In the genomic region with DNA sequence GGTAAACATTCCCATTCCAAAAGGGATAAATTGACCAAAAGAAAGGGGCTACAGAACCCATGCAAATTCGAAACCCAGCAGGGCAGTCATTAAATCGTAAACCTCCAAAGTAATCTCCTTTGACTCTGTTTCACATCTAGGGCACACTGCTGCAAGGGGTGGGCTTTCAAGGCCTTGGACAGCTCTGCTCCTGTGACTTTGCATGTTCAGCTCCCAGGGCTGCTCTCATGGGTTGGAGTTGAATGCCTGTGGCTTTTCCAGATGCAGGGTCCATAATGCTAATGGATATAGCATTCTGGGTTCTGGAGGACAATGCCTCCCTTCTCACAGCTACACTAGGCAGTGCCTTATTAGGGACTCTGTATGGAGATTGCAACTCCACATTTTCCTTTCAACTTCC, we compare ENCODE assay signal across 18 cellular contexts.
DNase-seq lines count a peak whose midpoint lies in the region; ATAC-seq, FAIRE-seq and TF ChIP-seq lines count a peak whose summit lies in the region.
"Had no signal": no experiment of that assay in that cellular context is flagged by ENCODE, and none has a peak within 500 bp of the region (broad histone marks: within the 10 kb centered on the region; RNA-seq: fewer than 3 reads in every experiment).

No MANE protein-coding gene starts in this region.

- TF ChIP-seq CTCF in GM23338 (conservative IDR thresholded peaks at IDR 0.05; ENCODE audit: low read depth in 2 of 2) (no peak), H1 (IDR thresholded peaks at IDR 0.05; ENCODE audit: control extremely low read depth in 1 of 3, insufficient read depth in 1 of 3, low read depth in 1 of 3, low read length in 3 of 3) (no peak)

- H4K5ac ChIP-seq in H1 (ENCODE audit: insufficient read length, low read depth, low read length), result no peak overlapping the region

- H3K79me2 ChIP-seq in GM23338 (replicated peaks; ENCODE audit: insufficient read depth) (no peaks in the 10 kb centered on the region), H1 (ENCODE audit: control insufficient read depth in 1 of 2, insufficient read depth in 2 of 2, low read length in 2 of 2) (no peaks in the 10 kb centered on the region)

- no peak overlapping the region for H2BK12ac ChIP-seq in H1 (ENCODE audit: low read depth, low read length)

- CTCF ChIA-PET in H1 (lab: Charles Lee; ENCODE audit: partially characterized antibody), result interaction anchor here (0.6 to 4.1 kb wide), 12 partner anchors 10 to 936 kb away, joined by 3 to 18 read pairs (median 3); no protein-coding TSS in a partner anchor

- peak overlapping the region; percentile 78 for H2BK120ac ChIP-seq in H1 (replicated peaks; ENCODE audit: low read depth, low read length)

- no peaks in the 10 kb centered on the region for H3K79me1 ChIP-seq in H1 (ENCODE audit: low read depth, low read length)

- H3K4me2 ChIP-seq in GM23338 (peak overlapping the region; percentile 51), H1 (ENCODE audit: insufficient read depth in 1 of 2, low read depth in 2 of 2, low read length in 2 of 2) (peak overlapping the region; percentile 8 to 34; a peak in 1 of 4 replicates)
- H3K4me2 ChIP-seq: BLaER1 treated with 17β-estradiol and CSF1 and Interleukin-3, amounts not matched to agents 10 nM and 100 nM had no signal

- H2AK5ac ChIP-seq in H1 (ENCODE audit: low read depth, low read length), result no peak overlapping the region

- no peaks in the 10 kb centered on the region for H3K23me2 ChIP-seq in H1 (ENCODE audit: low read depth, low read length)

- no peak overlapping the region for H2BK15ac ChIP-seq in H1 (ENCODE audit: low read length)

- H3K4ac ChIP-seq in H1 (replicated peaks; ENCODE audit: insufficient read length, low read depth, low read length), result peak overlapping the region; percentile 69

- no peak overlapping the region for H4K91ac ChIP-seq in H1 (replicated peaks; ENCODE audit: insufficient read length, low read length)

- H2AFZ ChIP-seq in GM23338, result peak overlapping the region; percentile 76; the same call in 1 of the 2 replicates
- no peak overlapping the region for H2AFZ ChIP-seq in H1 (ENCODE audit: low read length)

- no peak for TF ChIP-seq RAD21 in H1 (IDR thresholded peaks at IDR 0.05 in 1 of 2, conservative IDR thresholded peaks at IDR 0.05 in 1 of 2; ENCODE audit: low read depth in 2 of 2, low read length in 2 of 2)

- no peaks in the 10 kb centered on the region for H3K9me3 ChIP-seq in H1 (ENCODE audit: insufficient read depth in 2 of 2, low read depth in 1 of 2, low read length in 1 of 2)
- H3K9me3 ChIP-seq: BLaER1 treated with 17β-estradiol and CSF1 and Interleukin-3, amounts not matched to agents 10 nM and 100 nM; Caco-2 had no signal

- no peak overlapping the region for H4K8ac ChIP-seq in H1 (ENCODE audit: extremely low read depth, insufficient read depth, low read length)

- DNase-seq in GM23338 (ENCODE audit: low spot score) (peak; percentile 8), H1 (ENCODE audit: low read depth in 1 of 2, low spot score in 2 of 2) (no peak), islet precursor cell (peak; percentile 80), ureter (ENCODE audit: low spot score) (no peak), NCI-H1105 treated with DMSO at 0.1 percent for 48 hours (lab: John Stamatoyannopoulos, UW) (no peak), T-helper 2 cell (no peak)
- DNase-seq: Caco-2; CD4-positive, CD25-positive, alpha-beta regulatory T cell; GDM1; HCEC 1CT; IMR-90 had no signal

- no peaks in the 10 kb centered on the region for H3K36me3 ChIP-seq in GM23338 (ENCODE audit: insufficient read depth)
- no peaks in the 10 kb centered on the region for H3K36me3 ChIP-seq in H1 (ENCODE audit: control insufficient read depth in 2 of 4, insufficient read depth in 4 of 4, low read length in 3 of 4)
- H3K36me3 ChIP-seq: BLaER1 treated with 17β-estradiol and CSF1 and Interleukin-3, amounts not matched to agents 10 nM and 100 nM had no signal

- FAIRE-seq in H1 (lab: Jason Lieb, UNC), result no peak
- FAIRE-seq: D721Med, GM12892, K562 had no signal

- H4K20me1 ChIP-seq in GM23338 (replicated peaks; ENCODE audit: insufficient read depth) (no peaks in the 10 kb centered on the region), H1 (replicated peaks in 1 of 2; ENCODE audit: control insufficient read depth in 1 of 2, insufficient read depth in 2 of 2, low read length in 2 of 2) (no peaks in the 10 kb centered on the region)
- H4K20me1 ChIP-seq: BLaER1 treated with 17β-estradiol and CSF1 and Interleukin-3, amounts not matched to agents 10 nM and 100 nM had no signal

- peak overlapping the region; percentile 48; the same call in 1 of the 2 replicates for H2BK20ac ChIP-seq in H1 (ENCODE audit: low read length)

- 83% methylated on average over 2 of the region's 2 CpGs; no CpG with 5 or more reads in 1 of the 2 experiments for WGBS in H1 (ENCODE audit: extremely low coverage in 1 of 2, insufficient coverage in 1 of 2, insufficient read length in 1 of 2, insufficient replicate concordance in 2 of 2, low coverage in 1 of 2, low lambda C conversion rate in 2 of 2, missing lambda C conversion rate in 1 of 2), 2 experiments

- no peak overlapping the region; the same call in 1 of the 2 replicates for H3K18ac ChIP-seq in H1 (ENCODE audit: extremely low read depth, low read length)

- no peaks in the 10 kb centered on the region for H3K27me3 Mint-ChIP-seq in GM23338 (ENCODE audit: insufficient read depth, low read depth, poor library complexity)
- no peaks in the 10 kb centered on the region for H3K27me3 Mint-ChIP-seq in stimulated activated memory B cell treated with anti-CD40 and anti-IgM and Interleukin-4, amounts not matched to agents 10 μg/mL and 1 μg/mL and 100 μg/mL, for 72 hours
- H3K27me3 Mint-ChIP-seq: B cell; CD4-positive, CD25-positive, alpha-beta regulatory T cell had no signal

- H3K27ac Mint-ChIP-seq in GM23338, result no peak overlapping the region
- H3K27ac Mint-ChIP-seq in stimulated activated memory B cell treated with anti-CD40 and anti-IgM and Interleukin-4, amounts not matched to agents 10 μg/mL and 1 μg/mL and 100 μg/mL, for 72 hours, result no peak overlapping the region
- H3K27ac Mint-ChIP-seq: B cell; CD4-positive, CD25-positive, alpha-beta regulatory T cell had no signal

- no peak overlapping the region for H3K23ac ChIP-seq in H1 (ENCODE audit: insufficient read length)

- no peak overlapping the region for H3K56ac ChIP-seq in H1 (replicated peaks; ENCODE audit: insufficient read length, low read depth, low read length)

- peaks cover 19% of the 10 kb centered on the region for H3K4me1 Mint-ChIP-seq in GM23338
- H3K4me1 Mint-ChIP-seq in stimulated activated memory B cell treated with anti-CD40 and anti-IgM and Interleukin-4, amounts not matched to agents 10 μg/mL and 1 μg/mL and 100 μg/mL, for 72 hours, result no peaks in the 10 kb centered on the region
- H3K4me1 Mint-ChIP-seq: B cell; CD4-positive, CD25-positive, alpha-beta regulatory T cell had no signal

- POLR2A ChIA-PET in H1 (lab: Charles Lee; ENCODE audit: partially characterized antibody), result no interaction called here

- no peak overlapping the region for H3K14ac ChIP-seq in H1 (ENCODE audit: insufficient read length)

- H3K4me3 ChIP-seq in GM23338 (peak overlapping the region; percentile 15; the same call in 1 of the 2 replicates), H1 (ENCODE audit: extremely low read depth in 1 of 4, insufficient read depth in 2 of 4, low read depth in 3 of 4, low read length in 4 of 4) (no peak overlapping the region)
- H3K4me3 ChIP-seq: BLaER1 treated with 17β-estradiol and CSF1 and Interleukin-3, amounts not matched to agents 10 nM and 100 nM; K562 had no signal

- H2BK5ac ChIP-seq in H1 (ENCODE audit: low read depth, low read length), result no peak overlapping the region

- no peak for TF ChIP-seq POLR2A in H1 (IDR thresholded peaks at IDR 0.05; ENCODE audit: control extremely low read depth in 1 of 2, low read depth in 2 of 2, low read length in 2 of 2)

- H3K9me2 ChIP-seq in GM23338 (ENCODE audit: insufficient read depth), result no peaks in the 10 kb centered on the region; the same call in 1 of the 2 replicates

- H3F3A ChIP-seq in GM23338 (replicated peaks; ENCODE audit: low read depth), result no peaks in the 10 kb centered on the region

- H3K27ac ChIP-seq in GM23338 (ENCODE audit: low read depth) (no peak overlapping the region), H1 (ENCODE audit: low read depth, low read length) (no peak overlapping the region)
- H3K27ac ChIP-seq: BLaER1 treated with 17β-estradiol and CSF1 and Interleukin-3, amounts not matched to agents 10 nM and 100 nM; HL-60 had no signal

- H3K4me3 Mint-ChIP-seq in GM23338, result no peak overlapping the region
- H3K4me3 Mint-ChIP-seq in stimulated activated memory B cell treated with anti-CD40 and anti-IgM and Interleukin-4, amounts not matched to agents 10 μg/mL and 1 μg/mL and 100 μg/mL, for 72 hours, result no peak overlapping the region
- H3K4me3 Mint-ChIP-seq: B cell; CD4-positive, CD25-positive, alpha-beta regulatory T cell had no signal

- no peak for TF ChIP-seq EP300 in H1 (IDR thresholded peaks at IDR 0.05; ENCODE audit: borderline replicate concordance in 1 of 2, low read depth in 2 of 2, low read length in 2 of 2)

- no peak overlapping the region for H3K9ac ChIP-seq in H1 (replicated peaks in 1 of 4; ENCODE audit: extremely low read depth in 1 of 4, low read depth in 3 of 4, low read length in 3 of 4)
- H3K9ac ChIP-seq: BLaER1 treated with 17β-estradiol and CSF1 and Interleukin-3, amounts not matched to agents 10 nM and 100 nM had no signal

- peaks cover 16% of the 10 kb centered on the region for H3K4me1 ChIP-seq in GM23338 (ENCODE audit: insufficient read depth)
- H3K4me1 ChIP-seq in H1 (replicated peaks in 1 of 4; ENCODE audit: control insufficient read depth in 3 of 4, insufficient read depth in 4 of 4, low read length in 3 of 4), result peaks cover 0 to 9% (median 6%) of the 10 kb centered on the region in 4 experiments; a peak in 4 of 7 replicates
- H3K4me1 ChIP-seq: BLaER1 treated with 17β-estradiol and CSF1 and Interleukin-3, amounts not matched to agents 10 nM and 100 nM had no signal

- no peaks in the 10 kb centered on the region for H3K9me3 Mint-ChIP-seq in GM23338
- H3K9me3 Mint-ChIP-seq in stimulated activated memory B cell treated with anti-CD40 and anti-IgM and Interleukin-4, amounts not matched to agents 10 μg/mL and 1 μg/mL and 100 μg/mL, for 72 hours, result no peaks in the 10 kb centered on the region
- H3K9me3 Mint-ChIP-seq: CD4-positive, CD25-positive, alpha-beta regulatory T cell had no signal

- no peaks in the 10 kb centered on the region for H3K36me3 Mint-ChIP-seq in GM23338 (ENCODE audit: low read depth)
- no peaks in the 10 kb centered on the region for H3K36me3 Mint-ChIP-seq in stimulated activated memory B cell treated with anti-CD40 and anti-IgM and Interleukin-4, amounts not matched to agents 10 μg/mL and 1 μg/mL and 100 μg/mL, for 72 hours
- H3K36me3 Mint-ChIP-seq: CD4-positive, CD25-positive, alpha-beta regulatory T cell had no signal

- peak; percentile 78 for ATAC-seq in GM23338
- ATAC-seq in stimulated activated memory B cell treated with anti-CD40 and anti-IgM and Interleukin-4, amounts not matched to agents 10 μg/mL and 1 μg/mL and 100 μg/mL, for 72 hours, result peak; percentile 24
- ATAC-seq: K562 had no signal

- H3K27me3 ChIP-seq in GM23338 (ENCODE audit: insufficient read depth) (no peaks in the 10 kb centered on the region), H1 (replicated peaks in 1 of 4; ENCODE audit: control insufficient read depth in 3 of 4, extremely low read depth in 1 of 4, insufficient read depth in 3 of 4, low read length in 3 of 4) (no peaks in the 10 kb centered on the region)
- H3K27me3 ChIP-seq: BLaER1 treated with 17β-estradiol and CSF1 and Interleukin-3, amounts not matched to agents 10 nM and 100 nM had no signal

Comparison
In these comparisons a context has a peak if more than half of its experiments do, and no peak if none do; other contexts are left out.
1. DNase-seq: peak in GM23338 (single experiment) and islet precursor cell (single experiment); none in H1 (0 of 2), ureter (single experiment), NCI-H1105 treated with DMSO at 0.1 percent for 48 hours (single experiment) and T-helper 2 cell (0 of 5).